In genomic region chr15:95799286-95800187, GRCh38 we compare ENCODE assay signal across 11 cellular contexts.
A peak's percentile ranks its signal among the peaks of the same experiment; 100 is the strongest.
DNase-seq lines count a peak whose midpoint lies in the region; TF ChIP-seq lines count a peak whose summit lies in the region.
"Had no signal": no experiment of that assay in that cellular context is flagged by ENCODE, and none has a peak within 500 bp of the region (broad histone marks: within the 10 kb centered on the region; RNA-seq: fewer than 3 reads in every experiment).

No MANE protein-coding gene starts in this region.

- H3K9me3 Mint-ChIP-seq in HFFc6, result no peaks in the 10 kb centered on the region
- H3K9me3 Mint-ChIP-seq: CD8-positive, alpha-beta T cell; T-helper 2 cell treated with Interferon-gamma antibody and Interleukin-4, amounts not matched to agents 5 μg/mL and 100 μg/mL, for 36 hours had no signal

- in situ Hi-C loops in astrocyte of the spinal cord (cut with HindIII; ENCODE audit: low sequenced_read_pairs), result no loop called here

- peak overlapping the region; percentile 11; the same call in 1 of the 2 replicates for H3K27ac Mint-ChIP-seq in HFFc6
- H3K27ac Mint-ChIP-seq: CD8-positive, alpha-beta T cell; T-helper 2 cell treated with Interferon-gamma antibody and Interleukin-4, amounts not matched to agents 5 μg/mL and 100 μg/mL, for 36 hours had no signal

- H3K27me3 Mint-ChIP-seq in HFFc6 (ENCODE audit: insufficient read depth), result no peaks in the 10 kb centered on the region; the same call in 1 of the 2 replicates

- H3K4me1 Mint-ChIP-seq in HFFc6 (ENCODE audit: low read depth), result peaks cover 32% of the 10 kb centered on the region

- no peak for TF ChIP-seq CTCF in AG04449 (IDR thresholded peaks at IDR 0.05; ENCODE audit: insufficient read depth, low read length, missing control alignments)
- no peak for TF ChIP-seq CTCF in HFFc6 (IDR thresholded peaks at IDR 0.05)
- TF ChIP-seq CTCF in astrocyte of the spinal cord (IDR thresholded peaks at IDR 0.05; ENCODE audit: low read depth, low read length), result no peak

- DNase-seq in AG04449 (ENCODE audit: low read depth, low spot score) (peak; percentile 29), HFFc6 (peak; percentile 86), astrocyte of the spinal cord (ENCODE audit: low read depth, low spot score) (peak; percentile 87), iris pigment epithelial cell (ENCODE audit: low read depth) (peak; percentile 94), hypothalamus (lab: John Stamatoyannopoulos, UW) (no peak), pons (ENCODE audit: low spot score) (no peak)
- no peak for DNase-seq in activated CD8-positive, alpha-beta memory T cell treated with anti-CD3 and anti-CD28 coated beads, Interleukin-2, amount 50 U/mL, for 48 hours
- no peak for DNase-seq in activated T-cell treated with anti-CD3 and anti-CD28 coated beads, Interleukin-2, amount 50 U/mL, for 48 hours
- DNase-seq: aorta; CD8-positive, alpha-beta T cell had no signal

- H3K36me3 Mint-ChIP-seq in HFFc6 (ENCODE audit: low read depth), result 0 out of 2 replicates have a peak, but pooled peaks cover 3% of the 10 kb centered on the region
- H3K36me3 Mint-ChIP-seq: CD8-positive, alpha-beta T cell had no signal

- POLR2A ChIA-PET in AG04449 (lab: Yijun Ruan, JAX), result no interaction called here

- H3K4me3 ChIP-seq in AG04449 (ENCODE audit: low read depth, low read length) (no peak overlapping the region), astrocyte of the spinal cord (ENCODE audit: low read depth, low read length) (no peak overlapping the region)

- H3K4me3 Mint-ChIP-seq in HFFc6, result no peak overlapping the region
- H3K4me3 Mint-ChIP-seq: CD8-positive, alpha-beta T cell; T-helper 2 cell treated with Interferon-gamma antibody and Interleukin-4, amounts not matched to agents 5 μg/mL and 100 μg/mL, for 36 hours had no signal

- CTCF ChIA-PET in AG04449 (lab: Yijun Ruan, JAX), result no interaction called here

Comparison
In these comparisons a context has a peak if more than half of its experiments do, and no peak if none do; other contexts are left out.
1. DNase-seq: peak in AG04449 (single experiment), HFFc6 (single experiment), astrocyte of the spinal cord (single experiment) and iris pigment epithelial cell (single experiment); none in hypothalamus (0 of 51), pons (single experiment), activated CD8-positive, alpha-beta memory T cell treated with anti-CD3 and anti-CD28 coated beads, Interleukin-2, amount 50 U/mL, for 48 hours (single experiment) and activated T-cell treated with anti-CD3 and anti-CD28 coated beads, Interleukin-2, amount 50 U/mL, for 48 hours (0 of 2).